In the genomic region with DNA sequence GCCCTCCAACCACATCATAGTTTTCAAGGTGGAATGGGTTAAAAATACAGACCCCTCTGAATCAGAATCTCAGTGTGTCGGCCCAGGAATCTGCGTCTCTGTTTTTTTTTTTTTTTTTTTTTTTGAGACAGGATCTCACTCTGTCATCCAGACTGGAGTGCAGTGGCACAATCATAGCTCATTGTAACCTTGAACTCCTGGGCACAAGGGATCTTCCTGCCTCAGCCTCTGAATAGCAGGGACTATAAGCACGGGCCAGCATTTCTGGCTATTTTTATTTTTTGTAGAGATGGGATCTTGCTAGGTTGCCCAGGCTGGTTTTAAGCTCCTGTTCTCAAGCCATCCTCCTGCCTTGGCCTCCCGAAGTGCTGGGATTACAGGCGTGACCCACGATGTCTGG, we compare ENCODE assay signal across 30 cellular contexts.
"Had no signal": no experiment of that assay in that cellular context is flagged by ENCODE, and none has a peak within 500 bp of the region (broad histone marks: within the 10 kb centered on the region; RNA-seq: fewer than 3 reads in every experiment).

No MANE protein-coding gene starts in this region.

- H3K27ac ChIP-seq: left lung, lower lobe of right lung, pancreas, prostate gland, sigmoid colon, spleen, stomach, testis, thyroid gland, transverse colon, upper lobe of left lung had no signal

- H3K4me3 Mint-ChIP-seq: immature natural killer cell; mesothelial cell of epicardium; naive B cell; natural killer cell; neural crest cell; stimulated activated naive B cell treated with anti-CD40 and anti-IgM and Interleukin-4, amounts not matched to agents 10 μg/mL and 1 μg/mL and 100 μg/mL, for 72 hours had no signal

- ATAC-seq: left colon; left lung; lower lobe of right lung; natural killer cell; pancreas; right cardiac atrium; stimulated activated naive B cell treated with anti-CD40 and anti-IgM and Interleukin-4, amounts not matched to agents 10 μg/mL and 1 μg/mL and 100 μg/mL, for 72 hours; stimulated activated naive CD8-positive, alpha-beta T cell treated with anti-CD3 and anti-CD28 coated beads, Interleukin-15, Interleukin-2, amounts not matched to agents 100 U/mL and 50 U/mL, for 24 hours had no signal

- H3K9me3 Mint-ChIP-seq: immature natural killer cell; mesothelial cell of epicardium; naive B cell; natural killer cell; neural crest cell; stimulated activated naive B cell treated with anti-CD40 and anti-IgM and Interleukin-4, amounts not matched to agents 10 μg/mL and 1 μg/mL and 100 μg/mL, for 72 hours had no signal

- H3K9me3 ChIP-seq: left lung, lower lobe of right lung, pancreas, prostate gland, sigmoid colon, stomach, testis, thyroid gland, transverse colon had no signal

- DNase-seq: hypothalamus; immature natural killer cell; kidney; left colon; left lung; lower lobe of right lung; mammary epithelial cell; mesendoderm; naive B cell; natural killer cell; nucleus accumbens; pancreas; posterior cingulate gyrus; retina; right cardiac atrium; sigmoid colon; small intestine; spleen; stimulated activated CD4-positive, alpha-beta T cell treated with anti-CD3 and anti-CD28 coated beads, Interleukin-2, amount 100 ng/mL, for 48 hours; stimulated activated CD4-positive, alpha-beta T cell treated with anti-CD3 and anti-CD28 coated beads, Interleukin-4, amount 100 ng/mL, for 4 hours; stimulated activated naive B cell treated with anti-CD40 and anti-IgM and Interleukin-4, amounts not matched to agents 10 μg/mL and 1 μg/mL and 100 μg/mL, for 72 hours; stimulated activated naive CD8-positive, alpha-beta T cell treated with anti-CD3 and anti-CD28 coated beads, Interleukin-15, Interleukin-2, amounts not matched to agents 100 U/mL and 50 U/mL, for 24 hours; stomach; testis; thyroid gland; transverse colon; upper lobe of left lung had no signal

- H3K27ac Mint-ChIP-seq: immature natural killer cell; mesothelial cell of epicardium; naive B cell; natural killer cell; stimulated activated naive B cell treated with anti-CD40 and anti-IgM and Interleukin-4, amounts not matched to agents 10 μg/mL and 1 μg/mL and 100 μg/mL, for 72 hours had no signal

- H3K36me3 ChIP-seq: pancreas, prostate gland, thyroid gland had no signal

- H3K27me3 Mint-ChIP-seq: naive B cell; stimulated activated naive B cell treated with anti-CD40 and anti-IgM and Interleukin-4, amounts not matched to agents 10 μg/mL and 1 μg/mL and 100 μg/mL, for 72 hours had no signal

- H3K4me3 ChIP-seq: left lung, lower lobe of right lung, pancreas, prostate gland, sigmoid colon, spleen, stomach, testis, thyroid gland, transverse colon, upper lobe of left lung had no signal

- H3K36me3 Mint-ChIP-seq: natural killer cell had no signal

- H3K27me3 ChIP-seq: left lung, pancreas, sigmoid colon, spleen, stomach, testis, thyroid gland, transverse colon, upper lobe of left lung had no signal

- H3K4me1 ChIP-seq: pancreas, prostate gland, stomach, transverse colon had no signal
